Comparison of ENCODE assay signal across 38 cellular contexts in the genomic region with DNA sequence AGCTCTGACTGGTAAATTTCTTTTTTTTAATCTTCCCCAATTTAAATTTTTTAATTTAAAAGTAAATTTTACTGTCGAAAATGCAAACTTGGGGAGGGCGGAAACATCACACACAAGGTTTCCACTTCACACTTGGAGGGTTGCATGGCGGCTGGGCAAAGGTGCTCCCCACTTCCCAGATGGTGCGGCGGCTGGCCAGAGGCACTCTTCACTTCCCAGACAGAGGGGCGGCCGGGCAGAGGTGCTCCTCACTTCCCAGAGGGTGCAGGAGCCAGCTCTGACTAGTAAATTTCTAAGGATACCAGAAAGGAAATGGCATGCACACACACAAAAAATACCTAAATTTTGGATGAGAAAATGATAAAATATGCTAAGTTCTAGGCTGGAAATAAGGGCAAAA. TPM values are rescaled to one million over a fixed set of nuclear protein-coding genes. Genes with fewer than 3 reads are reported as not detected.
"Had no signal": no experiment of that assay in that cellular context is flagged by ENCODE, and none has a peak within 500 bp of the region (broad histone marks: within the 10 kb centered on the region; RNA-seq: fewer than 3 reads in every experiment).

No MANE protein-coding gene starts in this region.

- H3K9me3 Mint-ChIP-seq: activated B cell treated with CpG ODN at 0.5 μM for 24 hours; activated T-helper 1 cell treated with anti-CD3 and anti-CD28 coated beads, Interleukin-12 subunit alpha, Interleukin-12 subunit beta, Interleukin-2, Interleukin-4 antibody, amounts not matched to agents 30 ng/mL and 10 ng/mL and 1 ng/mL, durations not matched to agents 14 hours and 24 hours and 36 hours; T-helper 2 cell treated with Interferon-gamma antibody and Interleukin-4, amounts not matched to agents 5 μg/mL and 100 μg/mL, for 36 hours had no signal

- H3K27me3 ChIP-seq: ascending aorta, breast epithelium, cardiac muscle cell, dorsolateral prefrontal cortex, esophagus squamous epithelium, gastroesophageal sphincter, heart right ventricle had no signal

- ATAC-seq: activated CD4-positive, CD25-positive, alpha-beta regulatory T cell treated with anti-CD3 and anti-CD28 coated beads, Interleukin-2, amount 50 U/mL, for 24 hours; activated CD8-positive, alpha-beta T cell treated with anti-CD3 and anti-CD28 coated beads for 36 hours; activated naive CD4-positive, alpha-beta T cell treated with anti-CD3 and anti-CD28 coated beads, Interleukin-2, amount 50 U/mL, for 72 hours; gastroesophageal sphincter; T-helper 17 cell had no signal

- H3K36me3 Mint-ChIP-seq: activated naive CD4-positive, alpha-beta T cell treated with anti-CD3 and anti-CD28 coated beads, Interleukin-2, amount 10 ng/mL, durations not matched to agents 7 days and 5 days; activated naive CD8-positive, alpha-beta T cell treated with anti-CD3 and anti-CD28 coated beads, Interleukin-2, amount 10 ng/mL, durations not matched to agents 7 days and 5 days had no signal

- H3K36me3 ChIP-seq: breast epithelium, cardiac muscle cell, esophagus squamous epithelium, WERI-Rb-1 had no signal

- DNase-seq: activated B cell treated with CpG ODN at 0.5 μM for 24 hours; activated CD4-positive, alpha-beta T cell treated with anti-CD3 and anti-CD28 coated beads for 48 hours; activated CD4-positive, alpha-beta T cell treated with anti-CD3 and anti-CD28 coated beads, Interleukin-2, amount 50 U/mL, for 1 hour; activated CD4-positive, alpha-beta T cell treated with anti-CD3 and anti-CD28 coated beads, Interleukin-2, amount 50 U/mL, for 48 hours; activated CD8-positive, alpha-beta memory T cell treated with anti-CD3 and anti-CD28 coated beads for 24 hours; activated CD8-positive, alpha-beta T cell treated with anti-CD3 and anti-CD28 coated beads for 36 hours; activated effector memory CD4-positive, alpha-beta T cell treated with anti-CD3 and anti-CD28 coated beads, Interleukin-2, amount 50 U/mL, for 16 hours; activated naive CD4-positive, alpha-beta T cell; activated naive CD4-positive, alpha-beta T cell treated with anti-CD3 and anti-CD28 coated beads, Interleukin-2, amount 10 ng/mL, durations not matched to agents 7 days and 5 days; activated naive CD8-positive, alpha-beta T cell treated with anti-CD3 and anti-CD28 coated beads, Interleukin-2, amount 10 ng/mL, durations not matched to agents 7 days and 5 days; activated T-cell treated with anti-CD3 and anti-CD28 coated beads, Interleukin-2, amount 50 U/mL, for 1 hour; activated T-cell treated with anti-CD3 and anti-CD28 coated beads, Interleukin-2, amount 50 U/mL, for 48 hours; central memory CD4-positive, alpha-beta T cell; cerebellar nuclear complex; dorsolateral prefrontal cortex; effector memory CD4-positive, alpha-beta T cell; endodermal cell; erythroblast; esophagus squamous epithelium; foreskin melanocyte; heart right ventricle; T-helper 1 cell; T-helper 17 cell; T1000; WERI-Rb-1 had no signal

- H3K4me3 Mint-ChIP-seq: activated B cell treated with CpG ODN at 0.5 μM for 24 hours; activated CD8-positive, alpha-beta T cell treated with anti-CD3 and anti-CD28 coated beads for 36 hours; activated naive CD4-positive, alpha-beta T cell treated with anti-CD3 and anti-CD28 coated beads, Interleukin-2, amount 10 ng/mL, durations not matched to agents 7 days and 5 days; activated naive CD8-positive, alpha-beta T cell treated with anti-CD3 and anti-CD28 coated beads, Interleukin-2, amount 10 ng/mL, durations not matched to agents 7 days and 5 days; activated T-helper 1 cell treated with anti-CD3 and anti-CD28 coated beads, Interleukin-12 subunit alpha, Interleukin-12 subunit beta, Interleukin-2, Interleukin-4 antibody, amounts not matched to agents 30 ng/mL and 10 ng/mL and 1 ng/mL, durations not matched to agents 14 hours and 24 hours and 36 hours; brain; dendritic cell treated with granulocyte-macrophage colony-stimulating factor and Interleukin-4, amounts not matched to agents 40 ng/mL and 50 ng/mL, for 4 days; endodermal cell; T-helper 17 cell; T-helper 2 cell treated with Interferon-gamma antibody and Interleukin-4, amounts not matched to agents 5 μg/mL and 100 μg/mL, for 36 hours had no signal

- H3K4me3 ChIP-seq: ascending aorta, breast epithelium, cardiac muscle cell, coronary artery, dorsolateral prefrontal cortex, esophagus squamous epithelium, gastroesophageal sphincter, heart right ventricle had no signal

- H3K9me3 ChIP-seq: ascending aorta, breast epithelium, esophagus squamous epithelium, gastroesophageal sphincter had no signal

- H3K4me1 Mint-ChIP-seq: activated B cell treated with CpG ODN at 0.5 μM for 24 hours; activated naive CD4-positive, alpha-beta T cell treated with anti-CD3 and anti-CD28 coated beads, Interleukin-2, amount 10 ng/mL, durations not matched to agents 7 days and 5 days; activated naive CD8-positive, alpha-beta T cell treated with anti-CD3 and anti-CD28 coated beads, Interleukin-2, amount 10 ng/mL, durations not matched to agents 7 days and 5 days; brain; T-helper 17 cell had no signal

- H3K27me3 Mint-ChIP-seq: activated CD8-positive, alpha-beta T cell treated with anti-CD3 and anti-CD28 coated beads for 36 hours; activated naive CD4-positive, alpha-beta T cell treated with anti-CD3 and anti-CD28 coated beads, Interleukin-2, amount 10 ng/mL, durations not matched to agents 7 days and 5 days; activated naive CD8-positive, alpha-beta T cell treated with anti-CD3 and anti-CD28 coated beads, Interleukin-2, amount 10 ng/mL, durations not matched to agents 7 days and 5 days; brain; dendritic cell treated with granulocyte-macrophage colony-stimulating factor and Interleukin-4, amounts not matched to agents 40 ng/mL and 50 ng/mL, for 4 days; T-helper 17 cell had no signal

- H3K27ac ChIP-seq: ascending aorta, breast epithelium, cardiac muscle cell, coronary artery, dorsolateral prefrontal cortex, esophagus squamous epithelium, gastroesophageal sphincter, heart right ventricle, WERI-Rb-1 had no signal

- H3K4me1 ChIP-seq: ascending aorta, breast epithelium had no signal

- H3K27ac Mint-ChIP-seq: activated B cell treated with CpG ODN at 0.5 μM for 24 hours; activated CD8-positive, alpha-beta T cell treated with anti-CD3 and anti-CD28 coated beads for 36 hours; activated naive CD4-positive, alpha-beta T cell treated with anti-CD3 and anti-CD28 coated beads, Interleukin-2, amount 10 ng/mL, durations not matched to agents 7 days and 5 days; activated naive CD4-positive, alpha-beta T cell treated with anti-CD3 and anti-CD28 coated beads, Interleukin-2, amount 50 U/mL, for 72 hours; activated naive CD8-positive, alpha-beta T cell treated with anti-CD3 and anti-CD28 coated beads, Interleukin-2, amount 10 ng/mL, durations not matched to agents 7 days and 5 days; activated T-helper 1 cell treated with anti-CD3 and anti-CD28 coated beads, Interleukin-12 subunit alpha, Interleukin-12 subunit beta, Interleukin-2, Interleukin-4 antibody, amounts not matched to agents 30 ng/mL and 10 ng/mL and 1 ng/mL, durations not matched to agents 14 hours and 24 hours and 36 hours; activated T-helper 2 cell treated with anti-CD3 and anti-CD28 coated beads, Interferon-gamma antibody, Interleukin-2, Interleukin-4, amounts not matched to agents 10 μg/mL and 5 μg/mL and 100 μg/mL, durations not matched to agents 14 hours and 24 hours and 36 hours; dendritic cell treated with granulocyte-macrophage colony-stimulating factor and Interleukin-4, amounts not matched to agents 40 ng/mL and 50 ng/mL, for 4 days; endodermal cell; T-helper 17 cell; T-helper 2 cell treated with Interferon-gamma antibody and Interleukin-4, amounts not matched to agents 5 μg/mL and 100 μg/mL, for 36 hours had no signal

RNA-seq across cellular contexts. Expression of a gene that starts 16.4 kb away (rescaled TPM):
- total RNA-seq: activated B cell treated with CpG ODN at 0.5 μM for 24 hours; activated CD8-positive, alpha-beta T cell treated with anti-CD3 and anti-CD28 coated beads for 36 hours; activated naive CD4-positive, alpha-beta T cell treated with anti-CD3 and anti-CD28 coated beads, Interleukin-2, amount 50 U/mL, for 72 hours; activated naive CD8-positive, alpha-beta T cell treated with anti-CD3 and anti-CD28 coated beads, Interleukin-2, amount 10 ng/mL, durations not matched to agents 7 days and 5 days; activated T-helper 1 cell treated with anti-CD3 and anti-CD28 coated beads, Interleukin-12 subunit alpha, Interleukin-12 subunit beta, Interleukin-2, Interleukin-4 antibody, amounts not matched to agents 30 ng/mL and 10 ng/mL and 1 ng/mL, durations not matched to agents 14 hours and 24 hours and 36 hours; activated T-helper 2 cell treated with anti-CD3 and anti-CD28 coated beads, Interferon-gamma antibody, Interleukin-2, Interleukin-4, amounts not matched to agents 10 μg/mL and 5 μg/mL and 100 μg/mL, durations not matched to agents 14 hours and 24 hours and 36 hours; cardiac muscle cell; endodermal cell; glomerular endothelial cell; T-helper 17 cell had no signal
- polyA plus RNA-seq: cardiac muscle cell had no signal

RNA-seq across cellular contexts. Expression of a gene that starts 25.4 kb away (rescaled TPM):
- total RNA-seq: activated B cell treated with CpG ODN at 0.5 μM for 24 hours; activated CD8-positive, alpha-beta T cell treated with anti-CD3 and anti-CD28 coated beads for 36 hours; activated naive CD4-positive, alpha-beta T cell treated with anti-CD3 and anti-CD28 coated beads, Interleukin-2, amount 50 U/mL, for 72 hours; activated naive CD8-positive, alpha-beta T cell treated with anti-CD3 and anti-CD28 coated beads, Interleukin-2, amount 10 ng/mL, durations not matched to agents 7 days and 5 days; activated T-helper 1 cell treated with anti-CD3 and anti-CD28 coated beads, Interleukin-12 subunit alpha, Interleukin-12 subunit beta, Interleukin-2, Interleukin-4 antibody, amounts not matched to agents 30 ng/mL and 10 ng/mL and 1 ng/mL, durations not matched to agents 14 hours and 24 hours and 36 hours; activated T-helper 2 cell treated with anti-CD3 and anti-CD28 coated beads, Interferon-gamma antibody, Interleukin-2, Interleukin-4, amounts not matched to agents 10 μg/mL and 5 μg/mL and 100 μg/mL, durations not matched to agents 14 hours and 24 hours and 36 hours had no signal
